In the genomic region with DNA sequence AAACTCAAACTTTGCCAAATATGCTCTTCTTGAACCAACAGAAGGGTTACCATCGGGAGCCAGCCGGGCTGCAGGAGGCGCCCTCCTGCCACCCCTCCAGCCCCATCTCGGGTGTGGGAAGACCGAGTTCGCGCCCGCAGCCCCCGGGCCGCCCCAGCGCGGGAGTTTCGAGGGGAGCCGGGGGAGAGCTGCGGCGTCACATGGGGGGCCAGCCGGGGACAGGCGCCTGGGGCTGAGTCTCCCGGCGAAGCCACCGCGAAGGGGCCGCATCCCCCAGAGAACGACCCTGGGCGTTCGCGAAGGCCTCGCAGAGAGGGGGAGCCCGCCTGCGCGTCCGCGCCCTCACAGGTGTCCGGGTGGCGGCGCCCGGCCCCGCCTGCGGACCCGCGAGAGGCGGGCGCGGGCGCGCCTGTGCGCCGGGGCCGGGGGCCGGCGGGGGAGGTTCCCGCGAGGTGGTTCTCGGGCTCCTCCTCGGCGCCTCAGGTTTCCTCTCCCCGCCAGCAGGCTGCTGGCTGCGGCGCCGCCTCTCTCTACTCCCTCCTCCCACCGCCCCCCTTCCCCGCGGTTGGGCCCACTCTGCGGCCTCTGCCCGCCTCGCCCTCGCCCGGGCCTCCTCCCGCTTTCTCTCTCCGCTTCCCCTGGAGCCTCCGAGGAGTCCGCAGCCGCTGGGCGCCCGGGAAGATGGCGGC, we compare ENCODE assay signal across 1 cellular context.
TF ChIP-seq lines count a peak whose summit lies in the region.

A gene with protein sequence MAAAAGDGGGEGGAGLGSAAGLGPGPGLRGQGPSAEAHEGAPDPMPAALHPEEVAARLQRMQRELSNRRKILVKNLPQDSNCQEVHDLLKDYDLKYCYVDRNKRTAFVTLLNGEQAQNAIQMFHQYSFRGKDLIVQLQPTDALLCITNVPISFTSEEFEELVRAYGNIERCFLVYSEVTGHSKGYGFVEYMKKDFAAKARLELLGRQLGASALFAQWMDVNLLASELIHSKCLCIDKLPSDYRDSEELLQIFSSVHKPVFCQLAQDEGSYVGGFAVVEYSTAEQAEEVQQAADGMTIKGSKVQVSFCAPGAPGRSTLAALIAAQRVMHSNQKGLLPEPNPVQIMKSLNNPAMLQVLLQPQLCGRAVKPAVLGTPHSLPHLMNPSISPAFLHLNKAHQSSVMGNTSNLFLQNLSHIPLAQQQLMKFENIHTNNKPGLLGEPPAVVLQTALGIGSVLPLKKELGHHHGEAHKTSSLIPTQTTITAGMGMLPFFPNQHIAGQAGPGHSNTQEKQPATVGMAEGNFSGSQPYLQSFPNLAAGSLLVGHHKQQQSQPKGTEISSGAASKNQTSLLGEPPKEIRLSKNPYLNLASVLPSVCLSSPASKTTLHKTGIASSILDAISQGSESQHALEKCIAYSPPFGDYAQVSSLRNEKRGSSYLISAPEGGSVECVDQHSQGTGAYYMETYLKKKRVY (plus strand): TSS at position 584 of the 689 bp plus-strand sequence. CDS start 98 bp downstream, at position 682.

TF ChIP-seq in K562, 482 proteins besides CTCF, POLR2A, EP300 and RAD21 (continues in another document):
- TF ChIP-seq, protein P1, sequence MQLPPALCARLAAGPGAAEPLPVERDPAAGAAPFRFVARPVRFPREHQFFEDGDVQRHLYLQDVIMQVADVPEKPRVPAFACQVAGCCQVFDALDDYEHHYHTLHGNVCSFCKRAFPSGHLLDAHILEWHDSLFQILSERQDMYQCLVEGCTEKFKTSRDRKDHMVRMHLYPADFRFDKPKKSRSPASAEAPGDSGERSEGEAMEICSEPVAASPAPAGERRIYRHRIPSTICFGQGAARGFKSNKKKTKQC (CRISPR knock-in tag; IDR thresholded peaks at IDR 0.05), result no peak; the same call in 1 of the 2 replicates
- TF ChIP-seq NCOA1 (IDR thresholded peaks at IDR 0.05; ENCODE audit: low read depth), result no peak
- TF ChIP-seq KAT8 (IDR thresholded peaks at IDR 0.05; ENCODE audit: low read depth), result no peak
- no peak for TF ChIP-seq ZNF121 (CRISPR knock-in tag; conservative IDR thresholded peaks at IDR 0.05)
- TF ChIP-seq ZNF778 (CRISPR knock-in tag; IDR thresholded peaks at IDR 0.05), result no peak
- TF ChIP-seq, protein P2, sequence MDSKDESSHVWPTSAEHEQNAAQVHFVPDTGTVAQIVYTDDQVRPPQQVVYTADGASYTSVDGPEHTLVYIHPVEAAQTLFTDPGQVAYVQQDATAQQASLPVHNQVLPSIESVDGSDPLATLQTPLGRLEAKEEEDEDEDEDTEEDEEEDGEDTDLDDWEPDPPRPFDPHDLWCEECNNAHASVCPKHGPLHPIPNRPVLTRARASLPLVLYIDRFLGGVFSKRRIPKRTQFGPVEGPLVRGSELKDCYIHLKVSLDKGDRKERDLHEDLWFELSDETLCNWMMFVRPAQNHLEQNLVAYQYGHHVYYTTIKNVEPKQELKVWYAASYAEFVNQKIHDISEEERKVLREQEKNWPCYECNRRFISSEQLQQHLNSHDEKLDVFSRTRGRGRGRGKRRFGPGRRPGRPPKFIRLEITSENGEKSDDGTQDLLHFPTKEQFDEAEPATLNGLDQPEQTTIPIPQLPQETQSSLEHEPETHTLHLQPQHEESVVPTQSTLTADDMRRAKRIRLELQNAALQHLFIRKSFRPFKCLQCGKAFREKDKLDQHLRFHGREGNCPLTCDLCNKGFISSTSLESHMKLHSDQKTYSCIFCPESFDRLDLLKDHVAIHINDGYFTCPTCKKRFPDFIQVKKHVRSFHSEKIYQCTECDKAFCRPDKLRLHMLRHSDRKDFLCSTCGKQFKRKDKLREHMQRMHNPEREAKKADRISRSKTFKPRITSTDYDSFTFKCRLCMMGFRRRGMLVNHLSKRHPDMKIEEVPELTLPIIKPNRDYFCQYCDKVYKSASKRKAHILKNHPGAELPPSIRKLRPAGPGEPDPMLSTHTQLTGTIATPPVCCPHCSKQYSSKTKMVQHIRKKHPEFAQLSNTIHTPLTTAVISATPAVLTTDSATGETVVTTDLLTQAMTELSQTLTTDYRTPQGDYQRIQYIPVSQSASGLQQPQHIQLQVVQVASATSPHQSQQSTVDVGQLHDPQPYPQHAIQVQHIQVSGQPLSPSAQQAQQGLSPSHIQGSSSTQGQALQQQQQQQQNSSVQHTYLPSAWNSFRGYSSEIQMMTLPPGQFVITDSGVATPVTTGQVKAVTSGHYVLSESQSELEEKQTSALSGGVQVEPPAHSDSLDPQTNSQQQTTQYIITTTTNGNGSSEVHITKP (IDR thresholded peaks at IDR 0.05; ENCODE audit: partially characterized antibody), result peak; percentile 94
- no peak for TF ChIP-seq FOXJ2 (tag; IDR thresholded peaks at IDR 0.05)
- no peak for TF ChIP-seq FOXA1 (IDR thresholded peaks at IDR 0.05; ENCODE audit: borderline replicate concordance)
- no peak for TF ChIP-seq ZNF124 (CRISPR knock-in tag; IDR thresholded peaks at IDR 0.05)
- TF ChIP-seq SAP30 (IDR thresholded peaks at IDR 0.05; ENCODE audit: borderline replicate concordance, insufficient read depth, low read depth, low read length, poor library complexity, severe bottlenecking), result no peak
- TF ChIP-seq CTBP1 (IDR thresholded peaks at IDR 0.05; ENCODE audit: borderline replicate concordance), result peak; percentile 78
- no peak for TF ChIP-seq SMARCC2 (IDR thresholded peaks at IDR 0.05; ENCODE audit: low read depth)
- TF ChIP-seq, protein P3, sequence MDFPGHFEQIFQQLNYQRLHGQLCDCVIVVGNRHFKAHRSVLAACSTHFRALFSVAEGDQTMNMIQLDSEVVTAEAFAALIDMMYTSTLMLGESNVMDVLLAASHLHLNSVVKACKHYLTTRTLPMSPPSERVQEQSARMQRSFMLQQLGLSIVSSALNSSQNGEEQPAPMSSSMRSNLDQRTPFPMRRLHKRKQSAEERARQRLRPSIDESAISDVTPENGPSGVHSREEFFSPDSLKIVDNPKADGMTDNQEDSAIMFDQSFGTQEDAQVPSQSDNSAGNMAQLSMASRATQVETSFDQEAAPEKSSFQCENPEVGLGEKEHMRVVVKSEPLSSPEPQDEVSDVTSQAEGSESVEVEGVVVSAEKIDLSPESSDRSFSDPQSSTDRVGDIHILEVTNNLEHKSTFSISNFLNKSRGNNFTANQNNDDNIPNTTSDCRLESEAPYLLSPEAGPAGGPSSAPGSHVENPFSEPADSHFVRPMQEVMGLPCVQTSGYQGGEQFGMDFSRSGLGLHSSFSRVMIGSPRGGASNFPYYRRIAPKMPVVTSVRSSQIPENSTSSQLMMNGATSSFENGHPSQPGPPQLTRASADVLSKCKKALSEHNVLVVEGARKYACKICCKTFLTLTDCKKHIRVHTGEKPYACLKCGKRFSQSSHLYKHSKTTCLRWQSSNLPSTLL (IDR thresholded peaks at IDR 0.05), result no peak
- TF ChIP-seq, protein P4, sequence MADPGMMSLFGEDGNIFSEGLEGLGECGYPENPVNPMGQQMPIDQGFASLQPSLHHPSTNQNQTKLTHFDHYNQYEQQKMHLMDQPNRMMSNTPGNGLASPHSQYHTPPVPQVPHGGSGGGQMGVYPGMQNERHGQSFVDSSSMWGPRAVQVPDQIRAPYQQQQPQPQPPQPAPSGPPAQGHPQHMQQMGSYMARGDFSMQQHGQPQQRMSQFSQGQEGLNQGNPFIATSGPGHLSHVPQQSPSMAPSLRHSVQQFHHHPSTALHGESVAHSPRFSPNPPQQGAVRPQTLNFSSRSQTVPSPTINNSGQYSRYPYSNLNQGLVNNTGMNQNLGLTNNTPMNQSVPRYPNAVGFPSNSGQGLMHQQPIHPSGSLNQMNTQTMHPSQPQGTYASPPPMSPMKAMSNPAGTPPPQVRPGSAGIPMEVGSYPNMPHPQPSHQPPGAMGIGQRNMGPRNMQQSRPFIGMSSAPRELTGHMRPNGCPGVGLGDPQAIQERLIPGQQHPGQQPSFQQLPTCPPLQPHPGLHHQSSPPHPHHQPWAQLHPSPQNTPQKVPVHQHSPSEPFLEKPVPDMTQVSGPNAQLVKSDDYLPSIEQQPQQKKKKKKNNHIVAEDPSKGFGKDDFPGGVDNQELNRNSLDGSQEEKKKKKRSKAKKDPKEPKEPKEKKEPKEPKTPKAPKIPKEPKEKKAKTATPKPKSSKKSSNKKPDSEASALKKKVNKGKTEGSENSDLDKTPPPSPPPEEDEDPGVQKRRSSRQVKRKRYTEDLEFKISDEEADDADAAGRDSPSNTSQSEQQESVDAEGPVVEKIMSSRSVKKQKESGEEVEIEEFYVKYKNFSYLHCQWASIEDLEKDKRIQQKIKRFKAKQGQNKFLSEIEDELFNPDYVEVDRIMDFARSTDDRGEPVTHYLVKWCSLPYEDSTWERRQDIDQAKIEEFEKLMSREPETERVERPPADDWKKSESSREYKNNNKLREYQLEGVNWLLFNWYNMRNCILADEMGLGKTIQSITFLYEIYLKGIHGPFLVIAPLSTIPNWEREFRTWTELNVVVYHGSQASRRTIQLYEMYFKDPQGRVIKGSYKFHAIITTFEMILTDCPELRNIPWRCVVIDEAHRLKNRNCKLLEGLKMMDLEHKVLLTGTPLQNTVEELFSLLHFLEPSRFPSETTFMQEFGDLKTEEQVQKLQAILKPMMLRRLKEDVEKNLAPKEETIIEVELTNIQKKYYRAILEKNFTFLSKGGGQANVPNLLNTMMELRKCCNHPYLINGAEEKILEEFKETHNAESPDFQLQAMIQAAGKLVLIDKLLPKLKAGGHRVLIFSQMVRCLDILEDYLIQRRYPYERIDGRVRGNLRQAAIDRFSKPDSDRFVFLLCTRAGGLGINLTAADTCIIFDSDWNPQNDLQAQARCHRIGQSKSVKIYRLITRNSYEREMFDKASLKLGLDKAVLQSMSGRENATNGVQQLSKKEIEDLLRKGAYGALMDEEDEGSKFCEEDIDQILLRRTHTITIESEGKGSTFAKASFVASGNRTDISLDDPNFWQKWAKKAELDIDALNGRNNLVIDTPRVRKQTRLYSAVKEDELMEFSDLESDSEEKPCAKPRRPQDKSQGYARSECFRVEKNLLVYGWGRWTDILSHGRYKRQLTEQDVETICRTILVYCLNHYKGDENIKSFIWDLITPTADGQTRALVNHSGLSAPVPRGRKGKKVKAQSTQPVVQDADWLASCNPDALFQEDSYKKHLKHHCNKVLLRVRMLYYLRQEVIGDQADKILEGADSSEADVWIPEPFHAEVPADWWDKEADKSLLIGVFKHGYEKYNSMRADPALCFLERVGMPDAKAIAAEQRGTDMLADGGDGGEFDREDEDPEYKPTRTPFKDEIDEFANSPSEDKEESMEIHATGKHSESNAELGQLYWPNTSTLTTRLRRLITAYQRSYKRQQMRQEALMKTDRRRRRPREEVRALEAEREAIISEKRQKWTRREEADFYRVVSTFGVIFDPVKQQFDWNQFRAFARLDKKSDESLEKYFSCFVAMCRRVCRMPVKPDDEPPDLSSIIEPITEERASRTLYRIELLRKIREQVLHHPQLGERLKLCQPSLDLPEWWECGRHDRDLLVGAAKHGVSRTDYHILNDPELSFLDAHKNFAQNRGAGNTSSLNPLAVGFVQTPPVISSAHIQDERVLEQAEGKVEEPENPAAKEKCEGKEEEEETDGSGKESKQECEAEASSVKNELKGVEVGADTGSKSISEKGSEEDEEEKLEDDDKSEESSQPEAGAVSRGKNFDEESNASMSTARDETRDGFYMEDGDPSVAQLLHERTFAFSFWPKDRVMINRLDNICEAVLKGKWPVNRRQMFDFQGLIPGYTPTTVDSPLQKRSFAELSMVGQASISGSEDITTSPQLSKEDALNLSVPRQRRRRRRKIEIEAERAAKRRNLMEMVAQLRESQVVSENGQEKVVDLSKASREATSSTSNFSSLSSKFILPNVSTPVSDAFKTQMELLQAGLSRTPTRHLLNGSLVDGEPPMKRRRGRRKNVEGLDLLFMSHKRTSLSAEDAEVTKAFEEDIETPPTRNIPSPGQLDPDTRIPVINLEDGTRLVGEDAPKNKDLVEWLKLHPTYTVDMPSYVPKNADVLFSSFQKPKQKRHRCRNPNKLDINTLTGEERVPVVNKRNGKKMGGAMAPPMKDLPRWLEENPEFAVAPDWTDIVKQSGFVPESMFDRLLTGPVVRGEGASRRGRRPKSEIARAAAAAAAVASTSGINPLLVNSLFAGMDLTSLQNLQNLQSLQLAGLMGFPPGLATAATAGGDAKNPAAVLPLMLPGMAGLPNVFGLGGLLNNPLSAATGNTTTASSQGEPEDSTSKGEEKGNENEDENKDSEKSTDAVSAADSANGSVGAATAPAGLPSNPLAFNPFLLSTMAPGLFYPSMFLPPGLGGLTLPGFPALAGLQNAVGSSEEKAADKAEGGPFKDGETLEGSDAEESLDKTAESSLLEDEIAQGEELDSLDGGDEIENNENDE (IDR thresholded peaks at IDR 0.05; ENCODE audit: low read depth, low read length), result no peak
- TF ChIP-seq, protein P5, sequence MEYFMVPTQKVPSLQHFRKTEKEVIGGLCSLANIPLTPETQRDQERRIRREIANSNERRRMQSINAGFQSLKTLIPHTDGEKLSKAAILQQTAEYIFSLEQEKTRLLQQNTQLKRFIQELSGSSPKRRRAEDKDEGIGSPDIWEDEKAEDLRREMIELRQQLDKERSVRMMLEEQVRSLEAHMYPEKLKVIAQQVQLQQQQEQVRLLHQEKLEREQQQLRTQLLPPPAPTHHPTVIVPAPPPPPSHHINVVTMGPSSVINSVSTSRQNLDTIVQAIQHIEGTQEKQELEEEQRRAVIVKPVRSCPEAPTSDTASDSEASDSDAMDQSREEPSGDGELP (CRISPR knock-in tag; IDR thresholded peaks at IDR 0.05; ENCODE audit: borderline replicate concordance), result peak; percentile 54; the same call in 1 of the 2 replicates
- TF ChIP-seq KHSRP (IDR thresholded peaks at IDR 0.05), result no peak
- TF ChIP-seq ZNF77 (CRISPR knock-in tag; IDR thresholded peaks at IDR 0.05), result no peak
- TF ChIP-seq ZNF197 (CRISPR knock-in tag; IDR thresholded peaks at IDR 0.05; ENCODE audit: low read depth), result no peak
- TF ChIP-seq, protein P6, sequence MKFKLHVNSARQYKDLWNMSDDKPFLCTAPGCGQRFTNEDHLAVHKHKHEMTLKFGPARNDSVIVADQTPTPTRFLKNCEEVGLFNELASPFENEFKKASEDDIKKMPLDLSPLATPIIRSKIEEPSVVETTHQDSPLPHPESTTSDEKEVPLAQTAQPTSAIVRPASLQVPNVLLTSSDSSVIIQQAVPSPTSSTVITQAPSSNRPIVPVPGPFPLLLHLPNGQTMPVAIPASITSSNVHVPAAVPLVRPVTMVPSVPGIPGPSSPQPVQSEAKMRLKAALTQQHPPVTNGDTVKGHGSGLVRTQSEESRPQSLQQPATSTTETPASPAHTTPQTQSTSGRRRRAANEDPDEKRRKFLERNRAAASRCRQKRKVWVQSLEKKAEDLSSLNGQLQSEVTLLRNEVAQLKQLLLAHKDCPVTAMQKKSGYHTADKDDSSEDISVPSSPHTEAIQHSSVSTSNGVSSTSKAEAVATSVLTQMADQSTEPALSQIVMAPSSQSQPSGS (CRISPR knock-in tag; IDR thresholded peaks at IDR 0.05), result no peak
- TF ChIP-seq MIER1 (IDR thresholded peaks at IDR 0.05; ENCODE audit: low read depth), result no peak
- TF ChIP-seq ZNF274 (IDR thresholded peaks at IDR 0.05; ENCODE audit: borderline replicate concordance, low read depth, low read length), result no peak
- no peak for TF ChIP-seq GATAD2A (IDR thresholded peaks at IDR 0.05)
- TF ChIP-seq MAFF (IDR thresholded peaks at IDR 0.05; ENCODE audit: low read length), result no peak
- TF ChIP-seq WHSC1 (IDR thresholded peaks at IDR 0.05; ENCODE audit: low read length), result no peak
- TF ChIP-seq, protein P7, sequence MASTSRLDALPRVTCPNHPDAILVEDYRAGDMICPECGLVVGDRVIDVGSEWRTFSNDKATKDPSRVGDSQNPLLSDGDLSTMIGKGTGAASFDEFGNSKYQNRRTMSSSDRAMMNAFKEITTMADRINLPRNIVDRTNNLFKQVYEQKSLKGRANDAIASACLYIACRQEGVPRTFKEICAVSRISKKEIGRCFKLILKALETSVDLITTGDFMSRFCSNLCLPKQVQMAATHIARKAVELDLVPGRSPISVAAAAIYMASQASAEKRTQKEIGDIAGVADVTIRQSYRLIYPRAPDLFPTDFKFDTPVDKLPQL (IDR thresholded peaks at IDR 0.05; ENCODE audit: extremely low read depth, insufficient read length), result no peak
